ENCODE assay signal across 26 cellular contexts in the genomic region with DNA sequence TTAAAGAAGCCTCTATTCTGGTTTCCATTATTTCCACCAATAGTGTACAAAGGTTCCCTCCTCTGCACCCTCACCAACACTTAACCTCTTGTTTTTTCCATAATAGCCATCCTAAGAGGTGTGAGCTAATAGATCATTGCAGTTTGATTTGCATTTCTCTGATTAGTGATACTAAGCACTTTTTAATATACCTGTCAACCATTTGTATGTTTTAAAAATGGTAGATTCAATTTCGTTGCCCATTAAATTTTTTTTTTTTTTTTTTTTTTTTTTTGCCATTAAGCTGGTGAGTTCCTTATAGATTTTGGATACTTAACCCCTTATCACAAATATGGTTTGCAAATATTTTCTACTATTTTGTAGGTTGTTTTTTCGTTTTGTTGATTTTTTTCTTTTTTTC.
"Had no signal": no experiment of that assay in that cellular context is flagged by ENCODE, and none has a peak within 500 bp of the region (broad histone marks: within the 10 kb centered on the region; RNA-seq: fewer than 3 reads in every experiment).

No MANE protein-coding gene starts in this region.

- H3K27me3 ChIP-seq: esophagus squamous epithelium, left lung, stomach, thyroid gland, vagina had no signal

- H3K27me3 Mint-ChIP-seq: naive B cell; natural killer cell treated with Interleukin-12 subunit alpha and Interleukin-12 subunit beta and Interleukin-15 and Interleukin-18, amount 100 ng/mL, for 72 hours; progenitor cell of endocrine pancreas had no signal

- H3K36me3 ChIP-seq: thyroid gland had no signal

- H3K9me3 Mint-ChIP-seq: mesothelial cell of epicardium; naive B cell; natural killer cell treated with Interleukin-12 subunit alpha and Interleukin-12 subunit beta and Interleukin-15 and Interleukin-18, amount 100 ng/mL, for 72 hours; neural crest cell; stimulated activated effector memory CD8-positive, alpha-beta T cell treated with anti-CD3 and anti-CD28 coated beads, Interleukin-12 subunit alpha, Interleukin-12 subunit beta, amount 100 ng/mL, for 72 hours had no signal

- H3K4me2 ChIP-seq: smooth muscle cell had no signal

- H2AFZ ChIP-seq: parathyroid adenoma had no signal

- H3K27ac Mint-ChIP-seq: mesothelial cell of epicardium; natural killer cell treated with Interleukin-12 subunit alpha and Interleukin-12 subunit beta and Interleukin-15 and Interleukin-18, amount 100 ng/mL, for 72 hours; progenitor cell of endocrine pancreas; stimulated activated effector memory CD8-positive, alpha-beta T cell treated with anti-CD3 and anti-CD28 coated beads, Interleukin-12 subunit alpha, Interleukin-12 subunit beta, amount 100 ng/mL, for 72 hours had no signal

- H3K4me3 Mint-ChIP-seq: mesothelial cell of epicardium; natural killer cell treated with Interleukin-12 subunit alpha and Interleukin-12 subunit beta and Interleukin-15 and Interleukin-18, amount 100 ng/mL, for 72 hours; neural crest cell; stimulated activated effector memory CD8-positive, alpha-beta T cell treated with anti-CD3 and anti-CD28 coated beads, Interleukin-12 subunit alpha, Interleukin-12 subunit beta, amount 100 ng/mL, for 72 hours had no signal

- H3K27ac ChIP-seq: coronary artery, esophagus squamous epithelium, left lung, parathyroid adenoma, stomach, vagina had no signal

- H3K4me3 ChIP-seq: coronary artery, esophagus squamous epithelium, left lung, mucosa of descending colon, smooth muscle cell, stomach, thyroid gland, vagina had no signal

- H3K9me3 ChIP-seq: esophagus squamous epithelium, left lung, mucosa of descending colon, stomach, thyroid gland, vagina had no signal

- H3K9ac ChIP-seq: parathyroid adenoma had no signal

- ATAC-seq: left cardiac atrium; left lung; mucosa of descending colon; natural killer cell treated with Interleukin-12 subunit alpha and Interleukin-12 subunit beta and Interleukin-15 and Interleukin-18, amount 100 ng/mL, for 72 hours; sciatic nerve; stimulated activated effector memory CD8-positive, alpha-beta T cell treated with anti-CD3 and anti-CD28 coated beads, Interleukin-12 subunit alpha, Interleukin-12 subunit beta, amount 100 ng/mL, for 72 hours had no signal

- DNase-seq: effector memory CD4-positive, alpha-beta T cell; erythroblast; esophagus squamous epithelium; foreskin melanocyte; left cardiac atrium; left lung; mesenchymal stem cell; mucosa of descending colon; naive B cell; stimulated activated CD4-positive, alpha-beta T cell treated with anti-CD3 and anti-CD28 coated beads, Interleukin-12 subunit alpha, Interleukin-12 subunit beta, amount 100 ng/mL, for 4 hours; stimulated activated CD4-positive, alpha-beta T cell treated with anti-CD3 and anti-CD28 coated beads, Interleukin-2, amount 100 ng/mL, for 24 hours; stimulated activated CD4-positive, alpha-beta T cell treated with anti-CD3 and anti-CD28 coated beads, Interleukin-4, amount 100 ng/mL, for 24 hours; stimulated activated naive CD4-positive, alpha-beta T cell treated with Interleukin-2 at 50 U/mL for 16 hours; stomach; thyroid gland; trophoblast cell had no signal
